8 cellular contexts compared by ENCODE assay signal in genomic region chr10:56831681-56832080, GRCh38.
"Had no signal": no experiment of that assay in that cellular context is flagged by ENCODE, and none has a peak within 500 bp of the region (broad histone marks: within the 10 kb centered on the region; RNA-seq: fewer than 3 reads in every experiment).

No MANE protein-coding gene starts in this region.

- H3K4me3 ChIP-seq: K562 had no signal

- H3K9ac ChIP-seq: KMS-11 had no signal

- ATAC-seq: K562 had no signal

- DNase-seq: IMR-90, KBM-7, KG1 had no signal

- H3K27ac ChIP-seq: HL-60, KMS-11 had no signal

- H3K27me3 Mint-ChIP-seq: IgD-negative memory B cell had no signal

- H3K27ac Mint-ChIP-seq: IgD-negative memory B cell had no signal

- H3K4me3 Mint-ChIP-seq: IgD-negative memory B cell had no signal

- H3K4me2 ChIP-seq: KMS-11 had no signal

- FAIRE-seq: HTR-8/SVneo, K562 had no signal
